In the genomic region with DNA sequence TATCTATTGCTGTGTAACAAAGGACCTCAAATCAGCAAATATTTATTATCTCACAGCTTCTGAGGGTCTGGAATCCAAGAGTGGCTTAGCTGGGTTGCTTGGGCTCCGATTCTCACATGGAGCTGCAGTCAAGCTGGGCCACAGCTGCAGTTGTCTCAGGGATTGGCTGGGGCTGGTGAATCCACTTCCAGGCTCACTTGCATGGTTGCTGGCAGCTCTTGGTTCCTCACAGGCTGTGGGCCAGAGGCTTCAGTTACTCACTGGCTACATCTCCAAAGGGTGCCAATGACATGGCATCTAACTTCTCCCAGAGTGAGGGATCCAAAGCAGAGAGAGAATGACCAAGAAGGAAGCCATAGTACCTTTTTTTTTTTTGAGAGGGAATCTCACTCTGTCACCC, we compare ENCODE assay signal across 1 cellular context.
TF ChIP-seq lines count a peak whose summit lies in the region.

No MANE protein-coding gene starts in this region.

TF ChIP-seq in WTC11, 78 proteins besides CTCF, POLR2A, EP300 and RAD21 (continued from another document):
- TF ChIP-seq, protein P1, sequence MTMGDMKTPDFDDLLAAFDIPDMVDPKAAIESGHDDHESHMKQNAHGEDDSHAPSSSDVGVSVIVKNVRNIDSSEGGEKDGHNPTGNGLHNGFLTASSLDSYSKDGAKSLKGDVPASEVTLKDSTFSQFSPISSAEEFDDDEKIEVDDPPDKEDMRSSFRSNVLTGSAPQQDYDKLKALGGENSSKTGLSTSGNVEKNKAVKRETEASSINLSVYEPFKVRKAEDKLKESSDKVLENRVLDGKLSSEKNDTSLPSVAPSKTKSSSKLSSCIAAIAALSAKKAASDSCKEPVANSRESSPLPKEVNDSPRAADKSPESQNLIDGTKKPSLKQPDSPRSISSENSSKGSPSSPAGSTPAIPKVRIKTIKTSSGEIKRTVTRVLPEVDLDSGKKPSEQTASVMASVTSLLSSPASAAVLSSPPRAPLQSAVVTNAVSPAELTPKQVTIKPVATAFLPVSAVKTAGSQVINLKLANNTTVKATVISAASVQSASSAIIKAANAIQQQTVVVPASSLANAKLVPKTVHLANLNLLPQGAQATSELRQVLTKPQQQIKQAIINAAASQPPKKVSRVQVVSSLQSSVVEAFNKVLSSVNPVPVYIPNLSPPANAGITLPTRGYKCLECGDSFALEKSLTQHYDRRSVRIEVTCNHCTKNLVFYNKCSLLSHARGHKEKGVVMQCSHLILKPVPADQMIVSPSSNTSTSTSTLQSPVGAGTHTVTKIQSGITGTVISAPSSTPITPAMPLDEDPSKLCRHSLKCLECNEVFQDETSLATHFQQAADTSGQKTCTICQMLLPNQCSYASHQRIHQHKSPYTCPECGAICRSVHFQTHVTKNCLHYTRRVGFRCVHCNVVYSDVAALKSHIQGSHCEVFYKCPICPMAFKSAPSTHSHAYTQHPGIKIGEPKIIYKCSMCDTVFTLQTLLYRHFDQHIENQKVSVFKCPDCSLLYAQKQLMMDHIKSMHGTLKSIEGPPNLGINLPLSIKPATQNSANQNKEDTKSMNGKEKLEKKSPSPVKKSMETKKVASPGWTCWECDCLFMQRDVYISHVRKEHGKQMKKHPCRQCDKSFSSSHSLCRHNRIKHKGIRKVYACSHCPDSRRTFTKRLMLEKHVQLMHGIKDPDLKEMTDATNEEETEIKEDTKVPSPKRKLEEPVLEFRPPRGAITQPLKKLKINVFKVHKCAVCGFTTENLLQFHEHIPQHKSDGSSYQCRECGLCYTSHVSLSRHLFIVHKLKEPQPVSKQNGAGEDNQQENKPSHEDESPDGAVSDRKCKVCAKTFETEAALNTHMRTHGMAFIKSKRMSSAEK (CRISPR knock-in tag; IDR thresholded peaks at IDR 0.05; ENCODE audit: borderline replicate concordance), result no peak
- TF ChIP-seq GRHL2 (CRISPR knock-in tag; IDR thresholded peaks at IDR 0.05; ENCODE audit: insufficient replicate concordance, severe bottlenecking), result no peak
- no peak for TF ChIP-seq SMAD3 (CRISPR knock-in tag; IDR thresholded peaks at IDR 0.05; ENCODE audit: borderline replicate concordance)
- TF ChIP-seq MXD4 (CRISPR knock-in tag; IDR thresholded peaks at IDR 0.05; ENCODE audit: borderline replicate concordance), result no peak
